Comparison of ENCODE assay signal across 1 cellular context in the genomic region with DNA sequence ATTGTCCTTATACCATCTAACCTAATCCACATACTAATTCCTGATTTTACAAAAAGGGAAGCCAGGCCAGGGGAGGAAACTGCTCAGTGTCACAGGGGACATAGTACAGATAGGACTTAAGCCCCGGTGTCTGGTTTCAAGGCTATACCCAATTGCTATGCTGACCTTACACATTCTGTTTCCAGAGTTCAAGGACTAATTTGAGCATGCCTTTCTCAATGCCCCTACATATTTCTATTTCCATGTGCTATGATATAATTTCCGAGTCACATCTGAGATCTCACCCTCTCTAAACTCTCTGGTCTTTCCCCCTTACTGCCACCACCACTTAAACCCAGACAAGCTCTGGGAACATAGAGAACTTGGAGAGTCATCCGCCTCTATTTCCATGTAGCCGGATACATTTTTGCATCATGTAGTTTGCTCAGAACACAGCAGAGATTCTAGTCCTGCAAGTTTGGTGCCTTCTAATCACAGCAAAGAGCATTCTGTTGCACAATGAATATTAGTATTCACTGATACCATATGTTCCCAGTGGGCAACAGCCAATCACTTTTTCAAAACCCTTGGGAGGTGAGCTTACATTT.
TF ChIP-seq lines count a peak whose summit lies in the region.

No MANE protein-coding gene starts in this region.

TF ChIP-seq in HepG2, 621 proteins besides CTCF, POLR2A, EP300 and RAD21 (continued from another document and continues in another):
- TF ChIP-seq, protein P1, sequence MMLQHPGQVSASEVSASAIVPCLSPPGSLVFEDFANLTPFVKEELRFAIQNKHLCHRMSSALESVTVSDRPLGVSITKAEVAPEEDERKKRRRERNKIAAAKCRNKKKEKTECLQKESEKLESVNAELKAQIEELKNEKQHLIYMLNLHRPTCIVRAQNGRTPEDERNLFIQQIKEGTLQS (CRISPR knock-in tag; IDR thresholded peaks at IDR 0.05), result no peak
- no peak for TF ChIP-seq TIGD3 (CRISPR knock-in tag; IDR thresholded peaks at IDR 0.05; ENCODE audit: borderline replicate concordance)
- no peak for TF ChIP-seq SP2 (CRISPR knock-in tag; IDR thresholded peaks at IDR 0.05)
- TF ChIP-seq CENPX (CRISPR knock-in tag; IDR thresholded peaks at IDR 0.05), result no peak
- no peak for TF ChIP-seq HDAC6 (IDR thresholded peaks at IDR 0.05; ENCODE audit: low read depth, low read length)
- no peak for TF ChIP-seq ZFP36 (IDR thresholded peaks at IDR 0.05; ENCODE audit: borderline replicate concordance, low read depth, low read length, partially characterized antibody)
- no peak for TF ChIP-seq ELF4 (CRISPR knock-in tag; IDR thresholded peaks at IDR 0.05; ENCODE audit: borderline replicate concordance)
- TF ChIP-seq, protein P2, sequence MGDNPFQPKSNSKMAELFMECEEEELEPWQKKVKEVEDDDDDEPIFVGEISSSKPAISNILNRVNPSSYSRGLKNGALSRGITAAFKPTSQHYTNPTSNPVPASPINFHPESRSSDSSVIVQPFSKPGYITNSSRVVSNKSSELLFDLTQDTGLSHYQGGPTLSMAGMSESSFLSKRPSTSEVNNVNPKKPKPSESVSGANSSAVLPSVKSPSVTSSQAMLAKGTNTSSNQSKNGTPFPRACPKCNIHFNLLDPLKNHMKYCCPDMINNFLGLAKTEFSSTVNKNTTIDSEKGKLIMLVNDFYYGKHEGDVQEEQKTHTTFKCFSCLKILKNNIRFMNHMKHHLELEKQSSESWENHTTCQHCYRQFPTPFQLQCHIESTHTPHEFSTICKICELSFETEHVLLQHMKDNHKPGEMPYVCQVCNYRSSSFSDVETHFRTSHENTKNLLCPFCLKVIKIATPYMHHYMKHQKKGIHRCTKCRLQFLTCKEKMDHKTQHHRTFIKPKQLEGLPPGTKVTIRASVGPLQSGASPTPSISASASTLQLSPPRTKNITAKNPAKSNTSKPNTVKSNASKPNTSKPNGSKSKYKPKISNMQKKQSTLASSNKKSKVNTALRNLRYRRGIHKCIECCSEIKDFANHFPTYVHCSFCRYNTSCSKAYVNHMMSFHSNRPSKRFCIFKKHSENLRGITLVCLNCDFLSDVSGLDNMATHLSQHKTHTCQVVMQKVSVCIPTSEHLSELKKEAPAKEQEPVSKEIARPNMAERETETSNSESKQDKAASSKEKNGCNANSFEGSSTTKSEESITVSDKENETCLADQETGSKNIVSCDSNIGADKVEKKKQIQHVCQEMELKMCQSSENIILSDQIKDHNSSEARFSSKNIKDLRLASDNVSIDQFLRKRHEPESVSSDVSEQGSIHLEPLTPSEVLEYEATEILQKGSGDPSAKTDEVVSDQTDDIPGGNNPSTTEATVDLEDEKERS (CRISPR knock-in tag; IDR thresholded peaks at IDR 0.05), result 0 out of 2 replicates have a peak, but pooled peaks have one; percentile 55
- TF ChIP-seq FOXM1 (CRISPR knock-in tag; IDR thresholded peaks at IDR 0.05), result no peak
- no peak for TF ChIP-seq ZNF543 (CRISPR knock-in tag; IDR thresholded peaks at IDR 0.05)
- TF ChIP-seq NFE2L1 (CRISPR knock-in tag; IDR thresholded peaks at IDR 0.05; ENCODE audit: borderline replicate concordance), result no peak
- TF ChIP-seq, protein P3, sequence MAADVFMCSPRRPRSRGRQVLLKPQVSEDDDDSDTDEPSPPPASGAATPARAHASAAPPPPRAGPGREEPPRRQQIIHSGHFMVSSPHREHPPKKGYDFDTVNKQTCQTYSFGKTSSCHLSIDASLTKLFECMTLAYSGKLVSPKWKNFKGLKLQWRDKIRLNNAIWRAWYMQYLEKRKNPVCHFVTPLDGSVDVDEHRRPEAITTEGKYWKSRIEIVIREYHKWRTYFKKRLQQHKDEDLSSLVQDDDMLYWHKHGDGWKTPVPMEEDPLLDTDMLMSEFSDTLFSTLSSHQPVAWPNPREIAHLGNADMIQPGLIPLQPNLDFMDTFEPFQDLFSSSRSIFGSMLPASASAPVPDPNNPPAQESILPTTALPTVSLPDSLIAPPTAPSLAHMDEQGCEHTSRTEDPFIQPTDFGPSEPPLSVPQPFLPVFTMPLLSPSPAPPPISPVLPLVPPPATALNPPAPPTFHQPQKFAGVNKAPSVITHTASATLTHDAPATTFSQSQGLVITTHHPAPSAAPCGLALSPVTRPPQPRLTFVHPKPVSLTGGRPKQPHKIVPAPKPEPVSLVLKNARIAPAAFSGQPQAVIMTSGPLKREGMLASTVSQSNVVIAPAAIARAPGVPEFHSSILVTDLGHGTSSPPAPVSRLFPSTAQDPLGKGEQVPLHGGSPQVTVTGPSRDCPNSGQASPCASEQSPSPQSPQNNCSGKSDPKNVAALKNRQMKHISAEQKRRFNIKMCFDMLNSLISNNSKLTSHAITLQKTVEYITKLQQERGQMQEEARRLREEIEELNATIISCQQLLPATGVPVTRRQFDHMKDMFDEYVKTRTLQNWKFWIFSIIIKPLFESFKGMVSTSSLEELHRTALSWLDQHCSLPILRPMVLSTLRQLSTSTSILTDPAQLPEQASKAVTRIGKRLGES (CRISPR knock-in tag; IDR thresholded peaks at IDR 0.05; ENCODE audit: borderline replicate concordance), result no peak
- no peak for TF ChIP-seq PHF5A (CRISPR knock-in tag; IDR thresholded peaks at IDR 0.05; ENCODE audit: low read depth, unreplicated experiment)
- TF ChIP-seq, protein P4, sequence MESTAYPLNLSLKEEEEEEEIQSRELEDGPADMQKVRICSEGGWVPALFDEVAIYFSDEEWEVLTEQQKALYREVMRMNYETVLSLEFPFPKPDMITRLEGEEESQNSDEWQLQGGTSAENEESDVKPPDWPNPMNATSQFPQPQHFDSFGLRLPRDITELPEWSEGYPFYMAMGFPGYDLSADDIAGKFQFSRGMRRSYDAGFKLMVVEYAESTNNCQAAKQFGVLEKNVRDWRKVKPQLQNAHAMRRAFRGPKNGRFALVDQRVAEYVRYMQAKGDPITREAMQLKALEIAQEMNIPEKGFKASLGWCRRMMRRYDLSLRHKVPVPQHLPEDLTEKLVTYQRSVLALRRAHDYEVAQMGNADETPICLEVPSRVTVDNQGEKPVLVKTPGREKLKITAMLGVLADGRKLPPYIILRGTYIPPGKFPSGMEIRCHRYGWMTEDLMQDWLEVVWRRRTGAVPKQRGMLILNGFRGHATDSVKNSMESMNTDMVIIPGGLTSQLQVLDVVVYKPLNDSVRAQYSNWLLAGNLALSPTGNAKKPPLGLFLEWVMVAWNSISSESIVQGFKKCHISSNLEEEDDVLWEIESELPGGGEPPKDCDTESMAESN (CRISPR knock-in tag; conservative IDR thresholded peaks at IDR 0.05), result no peak
- peak; percentile 83 for TF ChIP-seq TBX2 (CRISPR knock-in tag; IDR thresholded peaks at IDR 0.05; ENCODE audit: borderline replicate concordance)
- TF ChIP-seq, protein P5, sequence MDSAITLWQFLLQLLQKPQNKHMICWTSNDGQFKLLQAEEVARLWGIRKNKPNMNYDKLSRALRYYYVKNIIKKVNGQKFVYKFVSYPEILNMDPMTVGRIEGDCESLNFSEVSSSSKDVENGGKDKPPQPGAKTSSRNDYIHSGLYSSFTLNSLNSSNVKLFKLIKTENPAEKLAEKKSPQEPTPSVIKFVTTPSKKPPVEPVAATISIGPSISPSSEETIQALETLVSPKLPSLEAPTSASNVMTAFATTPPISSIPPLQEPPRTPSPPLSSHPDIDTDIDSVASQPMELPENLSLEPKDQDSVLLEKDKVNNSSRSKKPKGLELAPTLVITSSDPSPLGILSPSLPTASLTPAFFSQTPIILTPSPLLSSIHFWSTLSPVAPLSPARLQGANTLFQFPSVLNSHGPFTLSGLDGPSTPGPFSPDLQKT (CRISPR knock-in tag; IDR thresholded peaks at IDR 0.05; ENCODE audit: borderline replicate concordance), result no peak
- TF ChIP-seq KAT2B (IDR thresholded peaks at IDR 0.05; ENCODE audit: borderline replicate concordance, low read depth, low read length), result no peak
- TF ChIP-seq, protein P6, sequence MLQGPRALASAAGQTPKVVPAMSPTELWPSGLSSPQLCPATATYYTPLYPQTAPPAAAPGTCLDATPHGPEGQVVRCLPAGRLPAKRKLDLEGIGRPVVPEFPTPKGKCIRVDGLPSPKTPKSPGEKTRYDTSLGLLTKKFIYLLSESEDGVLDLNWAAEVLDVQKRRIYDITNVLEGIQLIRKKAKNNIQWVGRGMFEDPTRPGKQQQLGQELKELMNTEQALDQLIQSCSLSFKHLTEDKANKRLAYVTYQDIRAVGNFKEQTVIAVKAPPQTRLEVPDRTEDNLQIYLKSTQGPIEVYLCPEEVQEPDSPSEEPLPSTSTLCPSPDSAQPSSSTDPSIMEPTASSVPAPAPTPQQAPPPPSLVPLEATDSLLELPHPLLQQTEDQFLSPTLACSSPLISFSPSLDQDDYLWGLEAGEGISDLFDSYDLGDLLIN (CRISPR knock-in tag; IDR thresholded peaks at IDR 0.05; ENCODE audit: borderline replicate concordance), result no peak
- TF ChIP-seq NR1H2 (CRISPR knock-in tag; IDR thresholded peaks at IDR 0.05; ENCODE audit: borderline replicate concordance, low read depth), result no peak
- TF ChIP-seq ATF7-NPFF (CRISPR knock-in tag; IDR thresholded peaks at IDR 0.05; ENCODE audit: low read depth), result no peak
- no peak for TF ChIP-seq ZNF562 (CRISPR knock-in tag; IDR thresholded peaks at IDR 0.05; ENCODE audit: borderline replicate concordance)
- TF ChIP-seq MIER2 (CRISPR knock-in tag; IDR thresholded peaks at IDR 0.05), result no peak
- TF ChIP-seq, protein P7, sequence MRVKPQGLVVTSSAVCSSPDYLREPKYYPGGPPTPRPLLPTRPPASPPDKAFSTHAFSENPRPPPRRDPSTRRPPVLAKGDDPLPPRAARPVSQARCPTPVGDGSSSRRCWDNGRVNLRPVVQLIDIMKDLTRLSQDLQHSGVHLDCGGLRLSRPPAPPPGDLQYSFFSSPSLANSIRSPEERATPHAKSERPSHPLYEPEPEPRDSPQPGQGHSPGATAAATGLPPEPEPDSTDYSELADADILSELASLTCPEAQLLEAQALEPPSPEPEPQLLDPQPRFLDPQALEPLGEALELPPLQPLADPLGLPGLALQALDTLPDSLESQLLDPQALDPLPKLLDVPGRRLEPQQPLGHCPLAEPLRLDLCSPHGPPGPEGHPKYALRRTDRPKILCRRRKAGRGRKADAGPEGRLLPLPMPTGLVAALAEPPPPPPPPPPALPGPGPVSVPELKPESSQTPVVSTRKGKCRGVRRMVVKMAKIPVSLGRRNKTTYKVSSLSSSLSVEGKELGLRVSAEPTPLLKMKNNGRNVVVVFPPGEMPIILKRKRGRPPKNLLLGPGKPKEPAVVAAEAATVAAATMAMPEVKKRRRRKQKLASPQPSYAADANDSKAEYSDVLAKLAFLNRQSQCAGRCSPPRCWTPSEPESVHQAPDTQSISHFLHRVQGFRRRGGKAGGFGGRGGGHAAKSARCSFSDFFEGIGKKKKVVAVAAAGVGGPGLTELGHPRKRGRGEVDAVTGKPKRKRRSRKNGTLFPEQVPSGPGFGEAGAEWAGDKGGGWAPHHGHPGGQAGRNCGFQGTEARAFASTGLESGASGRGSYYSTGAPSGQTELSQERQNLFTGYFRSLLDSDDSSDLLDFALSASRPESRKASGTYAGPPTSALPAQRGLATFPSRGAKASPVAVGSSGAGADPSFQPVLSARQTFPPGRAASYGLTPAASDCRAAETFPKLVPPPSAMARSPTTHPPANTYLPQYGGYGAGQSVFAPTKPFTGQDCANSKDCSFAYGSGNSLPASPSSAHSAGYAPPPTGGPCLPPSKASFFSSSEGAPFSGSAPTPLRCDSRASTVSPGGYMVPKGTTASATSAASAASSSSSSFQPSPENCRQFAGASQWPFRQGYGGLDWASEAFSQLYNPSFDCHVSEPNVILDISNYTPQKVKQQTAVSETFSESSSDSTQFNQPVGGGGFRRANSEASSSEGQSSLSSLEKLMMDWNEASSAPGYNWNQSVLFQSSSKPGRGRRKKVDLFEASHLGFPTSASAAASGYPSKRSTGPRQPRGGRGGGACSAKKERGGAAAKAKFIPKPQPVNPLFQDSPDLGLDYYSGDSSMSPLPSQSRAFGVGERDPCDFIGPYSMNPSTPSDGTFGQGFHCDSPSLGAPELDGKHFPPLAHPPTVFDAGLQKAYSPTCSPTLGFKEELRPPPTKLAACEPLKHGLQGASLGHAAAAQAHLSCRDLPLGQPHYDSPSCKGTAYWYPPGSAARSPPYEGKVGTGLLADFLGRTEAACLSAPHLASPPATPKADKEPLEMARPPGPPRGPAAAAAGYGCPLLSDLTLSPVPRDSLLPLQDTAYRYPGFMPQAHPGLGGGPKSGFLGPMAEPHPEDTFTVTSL (CRISPR knock-in tag; IDR thresholded peaks at IDR 0.05; ENCODE audit: borderline replicate concordance), result peak; percentile 62; the same call in 1 of the 2 replicates
- TF ChIP-seq ZHX1 (CRISPR knock-in tag; IDR thresholded peaks at IDR 0.05; ENCODE audit: low read depth), result no peak
- TF ChIP-seq CENPBD1 (CRISPR knock-in tag; IDR thresholded peaks at IDR 0.05; ENCODE audit: borderline replicate concordance, low read depth), result no peak
- TF ChIP-seq NCOR1 (IDR thresholded peaks at IDR 0.05; ENCODE audit: borderline replicate concordance, low read length), result peak; percentile 90
- no peak for TF ChIP-seq ZNF460 (CRISPR knock-in tag; IDR thresholded peaks at IDR 0.05; ENCODE audit: borderline replicate concordance)
